Comparison of ENCODE assay signal across 23 cellular contexts in the genomic region with DNA sequence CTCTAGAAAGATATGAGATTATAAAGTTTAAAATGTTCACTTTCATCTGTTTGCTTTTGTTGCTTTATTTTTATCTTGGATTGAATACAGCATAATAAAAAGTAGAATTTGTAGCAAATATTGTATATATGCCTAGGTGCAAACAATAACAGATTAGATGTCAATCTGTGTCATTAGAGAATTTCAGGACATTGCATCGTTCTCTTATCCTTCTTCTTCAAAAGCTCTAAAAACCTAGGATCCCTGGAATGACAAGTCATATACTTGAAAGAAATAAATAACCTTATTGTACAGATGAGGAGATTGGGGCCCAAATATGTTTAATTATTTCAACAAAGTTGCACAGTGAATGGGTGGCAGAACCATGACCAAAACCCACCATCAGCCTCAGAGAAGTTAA.
A peak's percentile ranks its signal among the peaks of the same experiment; 100 is the strongest.
DNase-seq lines count a peak whose midpoint lies in the region; ATAC-seq, FAIRE-seq and TF ChIP-seq lines count a peak whose summit lies in the region.
"Had no signal": no experiment of that assay in that cellular context is flagged by ENCODE, and none has a peak within 500 bp of the region (broad histone marks: within the 10 kb centered on the region; RNA-seq: fewer than 3 reads in every experiment).

No MANE protein-coding gene starts in this region.

- peaks cover 7 to 96% (median 56%) of the 10 kb centered on the region in 10 experiments for H3K4me1 ChIP-seq in BLaER1 treated with 17β-estradiol and CSF1 and Interleukin-3, amounts not matched to agents 10 nM and 100 nM

- peaks cover 0 to 4% (median 0%) of the 10 kb centered on the region in 11 experiments; a peak in 1 of 22 replicates for H3K9me3 ChIP-seq in BLaER1 treated with 17β-estradiol and CSF1 and Interleukin-3, amounts not matched to agents 10 nM and 100 nM (replicated peaks in 1 of 11)
- H3K9me3 ChIP-seq: Caco-2 had no signal

- peaks cover 2% of the 10 kb centered on the region for H3K27me3 Mint-ChIP-seq in activated T-cell treated with anti-CD3 and anti-CD28 coated beads, Interleukin-2, amount 50 U/mL, for 72 hours (ENCODE audit: low read depth)
- no peaks in the 10 kb centered on the region for H3K27me3 Mint-ChIP-seq in activated T-cell treated with anti-CD3 and anti-CD28 coated beads, Interleukin-2, amount 50 U/mL, for 24 hours
- H3K27me3 Mint-ChIP-seq: CD4-positive, alpha-beta T cell had no signal

- peak overlapping the region in 3 of 11 experiments; percentile 7 to 37 (median 23); a peak in 2 of 22 replicates for H3K27ac ChIP-seq in BLaER1 treated with 17β-estradiol and CSF1 and Interleukin-3, amounts not matched to agents 10 nM and 100 nM
- H3K27ac ChIP-seq in epithelial cell of prostate, result peak overlapping the region; percentile 21
- H3K27ac ChIP-seq: C4-2B had no signal

- H3K27ac Mint-ChIP-seq in activated T-cell treated with anti-CD3 and anti-CD28 coated beads, Interleukin-2, amount 50 U/mL, for 72 hours, result peak overlapping the region; percentile 59
- no peak overlapping the region for H3K27ac Mint-ChIP-seq in activated T-cell treated with anti-CD3 and anti-CD28 coated beads, Interleukin-2, amount 50 U/mL, for 24 hours
- H3K27ac Mint-ChIP-seq: B cell; CD4-positive, alpha-beta T cell; GM23338; IgD-negative memory B cell had no signal

- no peaks in the 10 kb centered on the region for H3K27me3 ChIP-seq in BLaER1 treated with 17β-estradiol and CSF1 and Interleukin-3, amounts not matched to agents 10 nM and 100 nM

- no peak overlapping the region for H3K9ac ChIP-seq in BLaER1 treated with 17β-estradiol and CSF1 and Interleukin-3, amounts not matched to agents 10 nM and 100 nM

- peak overlapping the region; percentile 38 to 67 (median 48); a peak in 18 of 22 replicates for H3K4me2 ChIP-seq in BLaER1 treated with 17β-estradiol and CSF1 and Interleukin-3, amounts not matched to agents 10 nM and 100 nM
- H3K4me2 ChIP-seq: GM23338 had no signal

- H3K36me3 ChIP-seq in BLaER1 treated with 17β-estradiol and CSF1 and Interleukin-3, amounts not matched to agents 10 nM and 100 nM, result 0 out of 22 replicates have a peak, but pooled peaks cover 0 to 4% (median 0%) of the 10 kb centered on the region in 11 experiments

- ATAC-seq in activated T-cell treated with anti-CD3 and anti-CD28 coated beads, Interleukin-2, amount 50 U/mL, for 72 hours (replicated peaks in 1 of 2), result no peak
- ATAC-seq: GM23338, HepG2 had no signal

- peaks cover 77% of the 10 kb centered on the region for H3K4me1 Mint-ChIP-seq in activated T-cell treated with anti-CD3 and anti-CD28 coated beads, Interleukin-2, amount 50 U/mL, for 72 hours (ENCODE audit: low read depth)
- H3K4me1 Mint-ChIP-seq in activated T-cell treated with anti-CD3 and anti-CD28 coated beads, Interleukin-2, amount 50 U/mL, for 24 hours (ENCODE audit: low read depth), result peaks cover 75% of the 10 kb centered on the region

- no peaks in the 10 kb centered on the region for H3K9me3 Mint-ChIP-seq in activated T-cell treated with anti-CD3 and anti-CD28 coated beads, Interleukin-2, amount 50 U/mL, for 72 hours
- H3K9me3 Mint-ChIP-seq in activated T-cell treated with anti-CD3 and anti-CD28 coated beads, Interleukin-2, amount 50 U/mL, for 24 hours, result no peaks in the 10 kb centered on the region
- H3K9me3 Mint-ChIP-seq: CD4-positive, alpha-beta T cell; GM23338; IgD-negative memory B cell had no signal

- H4K20me1 ChIP-seq in BLaER1 treated with 17β-estradiol and CSF1 and Interleukin-3, amounts not matched to agents 10 nM and 100 nM, result no peaks in the 10 kb centered on the region; a peak in 1 of 22 replicates

- H3K36me3 Mint-ChIP-seq in activated T-cell treated with anti-CD3 and anti-CD28 coated beads, Interleukin-2, amount 50 U/mL, for 72 hours (ENCODE audit: insufficient read depth in 2 of 2), result no peaks in the 10 kb centered on the region
- no peaks in the 10 kb centered on the region for H3K36me3 Mint-ChIP-seq in activated T-cell treated with anti-CD3 and anti-CD28 coated beads, Interleukin-2, amount 50 U/mL, for 24 hours (ENCODE audit: low read depth)
- H3K36me3 Mint-ChIP-seq: IgD-negative memory B cell had no signal

- no peak overlapping the region for H3K4me3 Mint-ChIP-seq in activated T-cell treated with anti-CD3 and anti-CD28 coated beads, Interleukin-2, amount 50 U/mL, for 72 hours
- H3K4me3 Mint-ChIP-seq in activated T-cell treated with anti-CD3 and anti-CD28 coated beads, Interleukin-2, amount 50 U/mL, for 24 hours, result no peak overlapping the region
- H3K4me3 Mint-ChIP-seq: B cell; CD4-positive, alpha-beta T cell; GM23338; IgD-negative memory B cell had no signal

- H3K4me3 ChIP-seq in BLaER1 treated with 17β-estradiol and CSF1 and Interleukin-3, amounts not matched to agents 10 nM and 100 nM, result no peak overlapping the region
- H3K4me3 ChIP-seq: GM23338 had no signal

- TF ChIP-seq CTCF in D721Med (IDR thresholded peaks at IDR 0.05; ENCODE audit: insufficient read depth, missing control alignments), result no peak

- DNase-seq in activated T-cell treated with anti-CD3 and anti-CD28 coated beads, Interleukin-2, amount 50 U/mL, for 72 hours, result no peak
- DNase-seq in activated T-cell treated with anti-CD3 and anti-CD28 coated beads, Interleukin-2, amount 50 U/mL, for 24 hours, result no peak
- DNase-seq in OCI-M1 (lab: John Stamatoyannopoulos, UW) (peak; percentile 15), epithelial cell of prostate (ENCODE audit: low read depth, low spot score) (no peak), D721Med (ENCODE audit: insufficient read length, low spot score) (no peak), AG08395 (ENCODE audit: low spot score) (no peak), SK-N-DZ (ENCODE audit: low spot score) (no peak)
- DNase-seq: 8988T; Caco-2; CD4-positive, alpha-beta T cell; DMS153; DMS79; GDM1; HCEC 1CT had no signal

- no peak for FAIRE-seq in D721Med (lab: Jason Lieb, UNC)
- FAIRE-seq: GM12892, GM18507, H54, HepG2 had no signal
